Comparison of ENCODE assay signal across 9 cellular contexts in genomic region chr10:62047960-62048383, GRCh38.
A peak's percentile ranks its signal among the peaks of the same experiment; 100 is the strongest.
DNase-seq lines count a peak whose midpoint lies in the region; ATAC-seq, FAIRE-seq and TF ChIP-seq lines count a peak whose summit lies in the region.
"Had no signal": no experiment of that assay in that cellular context is flagged by ENCODE, and none has a peak within 500 bp of the region (broad histone marks: within the 10 kb centered on the region; RNA-seq: fewer than 3 reads in every experiment).

No MANE protein-coding gene starts in this region.

- FAIRE-seq in GM12891 (lab: Jason Lieb, UNC) (peak; percentile 77), small intestine (lab: Jason Lieb, UNC) (no peak)

- intact Hi-C loops in activated CD4-positive, alpha-beta T cell treated with anti-CD3 and anti-CD28 coated beads, Interleukin-2, amount 10 ng/mL, durations not matched to agents 24 days and 14 days (cut with micrococcal nuclease), result loop anchor here (1.0 to 10.0 kb wide), 8 partner anchors 56 to 763 kb away; no protein-coding TSS in a partner anchor

- peaks cover 9% of the 10 kb centered on the region for H3K9me3 Mint-ChIP-seq in activated CD4-positive, alpha-beta T cell treated with anti-CD3 and anti-CD28 coated beads, Interleukin-2, amount 10 ng/mL, durations not matched to agents 24 days and 14 days

- peaks cover 9% of the 10 kb centered on the region for H3K36me3 ChIP-seq in fibroblast of lung (ENCODE audit: control insufficient read depth, insufficient read depth, low read length)
- peaks cover 0 to 5% of the 10 kb centered on the region in 2 donors for H3K36me3 ChIP-seq in small intestine (ENCODE audit: control insufficient read depth in 2 of 2, insufficient read depth in 2 of 2, low read length in 2 of 2)

- DNase-seq in GM12891 (ENCODE audit: insufficient read length, low spot score) (no peak), fibroblast of lung (ENCODE audit: low read depth in 2 of 2) (peak in 1 of 2 donors; percentile 38), small intestine (peak; percentile 45), T-helper 9 cell (no peak), amygdala (lab: John Stamatoyannopoulos, UW) (no peak), GM13976 (ENCODE audit: low spot score) (no peak)
- peak; percentile 82 for DNase-seq in activated CD4-positive, alpha-beta T cell treated with anti-CD3 and anti-CD28 coated beads, Interleukin-2, amount 10 ng/mL, durations not matched to agents 24 days and 14 days

- peak overlapping the region in 1 of 4 experiments; percentile 79 for H3K4me3 ChIP-seq in fibroblast of lung (replicated peaks in 1 of 4; ENCODE audit: control extremely low read depth in 1 of 4, insufficient read depth in 1 of 4, low read depth in 3 of 4, low read length in 4 of 4)
- H3K4me3 ChIP-seq in small intestine (ENCODE audit: low read depth in 1 of 2, low read length in 2 of 2), result no peak overlapping the region

- H3K4me1 ChIP-seq in fibroblast of lung (ENCODE audit: control insufficient read depth, extremely low read depth, insufficient read depth, low read length) (peaks cover 45% of the 10 kb centered on the region), small intestine (ENCODE audit: control insufficient read depth in 2 of 2, insufficient read depth in 1 of 2, low read depth in 1 of 2, low read length in 1 of 2) (peaks cover 11 to 39% of the 10 kb centered on the region in 2 donors)

- H2AFZ ChIP-seq in fibroblast of lung (ENCODE audit: low read length), result no peak overlapping the region

- H3K4me3 Mint-ChIP-seq in activated CD4-positive, alpha-beta T cell treated with anti-CD3 and anti-CD28 coated beads, Interleukin-2, amount 10 ng/mL, durations not matched to agents 24 days and 14 days, result peak overlapping the region; percentile 97

- peaks cover 49% of the 10 kb centered on the region for H3K36me3 Mint-ChIP-seq in activated CD4-positive, alpha-beta T cell treated with anti-CD3 and anti-CD28 coated beads, Interleukin-2, amount 10 ng/mL, durations not matched to agents 24 days and 14 days (ENCODE audit: low read depth)

- H3K9me3 ChIP-seq in fibroblast of lung (ENCODE audit: control insufficient read depth, insufficient read depth, low read depth, low read length) (no peaks in the 10 kb centered on the region), small intestine (ENCODE audit: control insufficient read depth, low read depth) (no peaks in the 10 kb centered on the region)

- H3K27me3 Mint-ChIP-seq in activated CD4-positive, alpha-beta T cell treated with anti-CD3 and anti-CD28 coated beads, Interleukin-2, amount 10 ng/mL, durations not matched to agents 24 days and 14 days, result no peaks in the 10 kb centered on the region

- peak overlapping the region; percentile 88 for H3K4me2 ChIP-seq in fibroblast of lung (ENCODE audit: extremely low read depth, insufficient read depth, low read length)

- peak overlapping the region; percentile 94 for H3K27ac ChIP-seq in fibroblast of lung (ENCODE audit: insufficient read depth, low read length)
- H3K27ac ChIP-seq in small intestine (ENCODE audit: low read depth in 1 of 2, low read length in 1 of 2), result peak overlapping the region; percentile 45 to 90

- no peak for TF ChIP-seq POLR2A in GM12891 (IDR thresholded peaks at IDR 0.05; ENCODE audit: low read depth, low read length)

- peak overlapping the region; percentile 99 for H3K27ac Mint-ChIP-seq in activated CD4-positive, alpha-beta T cell treated with anti-CD3 and anti-CD28 coated beads, Interleukin-2, amount 10 ng/mL, durations not matched to agents 24 days and 14 days

- peaks cover 78% of the 10 kb centered on the region for H3K4me1 Mint-ChIP-seq in activated CD4-positive, alpha-beta T cell treated with anti-CD3 and anti-CD28 coated beads, Interleukin-2, amount 10 ng/mL, durations not matched to agents 24 days and 14 days

- in situ Hi-C loops in GM13976 (cut with MboI; ENCODE audit: low sequenced_read_pairs, unreplicated experiment), result loop anchor here (10.0 kb wide), 2 partner anchors 143 to 197 kb away; partner anchors contain the start of gene ARID5B

- H4K20me1 ChIP-seq in fibroblast of lung (ENCODE audit: control insufficient read depth, extremely low read depth, insufficient read depth, low read length), result no peaks in the 10 kb centered on the region

- no peak for TF ChIP-seq CTCF in fibroblast of lung (conservative IDR thresholded peaks at IDR 0.05 in 1 of 2, IDR thresholded peaks at IDR 0.05 in 1 of 2; ENCODE audit: low read depth in 1 of 2, low read length in 2 of 2)
- TF ChIP-seq CTCF in GM13976 (IDR thresholded peaks at IDR 0.05; ENCODE audit: borderline replicate concordance, control extremely low read depth, extremely low read depth, insufficient read depth, missing control alignments), result no peak

- no peak for ATAC-seq in GM21529 (IDR thresholded peaks at IDR 0.05; ENCODE audit: unreplicated experiment)
- ATAC-seq: HCT116 had no signal

- peaks cover 73% of the 10 kb centered on the region for H3K79me2 ChIP-seq in fibroblast of lung (ENCODE audit: control insufficient read depth, insufficient read depth, low read length)

- 36 to 44% (median 43%) methylated on average over 2 of the region's 2 CpGs for WGBS in small intestine, 3 donors

- no peak overlapping the region for H3K9ac ChIP-seq in fibroblast of lung (ENCODE audit: insufficient read depth, low read length)

- no peaks in the 10 kb centered on the region for H3K27me3 ChIP-seq in fibroblast of lung (ENCODE audit: control insufficient read depth, insufficient read depth, low read length)
- no peaks in the 10 kb centered on the region for H3K27me3 ChIP-seq in small intestine (ENCODE audit: control insufficient read depth in 2 of 2, insufficient read depth in 2 of 2, low read length in 2 of 2)

TF ChIP-seq in GM12891, 5 proteins besides CTCF, POLR2A, EP300 and RAD21:
- TF ChIP-seq PAX5 (IDR thresholded peaks at IDR 0.05; ENCODE audit: insufficient read depth, low read length, severe bottlenecking) (no peak), POLR2AphosphoS5 (IDR thresholded peaks at IDR 0.05; ENCODE audit: low read depth, low read length) (no peak), SPI1 (IDR thresholded peaks at IDR 0.05; ENCODE audit: low read depth, low read length) (no peak), TAF1 (IDR thresholded peaks at IDR 0.05; ENCODE audit: low read depth, low read length) (no peak), POU2F2 (IDR thresholded peaks at IDR 0.05; ENCODE audit: low read depth, low read length) (no peak)
TF ChIP-seq in GM12891: peak in this region for 0.

Comparison
In these comparisons a context has a peak if more than half of its experiments do, and no peak if none do; other contexts are left out.
1. DNase-seq: peak in activated CD4-positive, alpha-beta T cell treated with anti-CD3 and anti-CD28 coated beads, Interleukin-2, amount 10 ng/mL, durations not matched to agents 24 days and 14 days (single experiment) and small intestine (single experiment); none in GM12891 (single experiment), T-helper 9 cell (single experiment), amygdala (0 of 56) and GM13976 (single experiment).